In the genomic region with DNA sequence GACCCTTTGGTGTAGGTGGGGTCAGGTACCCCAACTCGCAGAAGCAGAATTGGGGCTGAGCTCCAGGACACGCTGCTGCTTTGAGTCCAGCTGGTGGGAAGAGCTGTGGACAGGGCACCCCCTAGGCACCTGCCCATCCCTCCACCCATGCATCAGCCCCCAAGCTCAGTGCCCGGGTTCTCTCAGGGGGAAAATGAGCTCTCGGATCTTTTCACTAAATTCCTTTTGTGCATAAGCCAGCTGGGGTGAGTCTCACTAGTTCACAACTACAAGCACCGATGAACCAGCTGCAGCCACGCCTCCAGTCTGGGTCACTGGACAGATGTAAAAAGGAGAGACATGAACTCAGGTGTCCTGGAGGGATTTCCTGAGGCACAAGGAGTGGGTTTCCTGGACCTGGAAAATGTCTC, we compare ENCODE assay signal across 23 cellular contexts.
"Had no signal": no experiment of that assay in that cellular context is flagged by ENCODE, and none has a peak within 500 bp of the region (broad histone marks: within the 10 kb centered on the region; RNA-seq: fewer than 3 reads in every experiment).

No MANE protein-coding gene starts in this region.

- H3K9ac ChIP-seq: parathyroid adenoma had no signal

- H3K9me3 ChIP-seq: lower lobe of right lung, thoracic aorta, transverse colon, uterus had no signal

- H2AFZ ChIP-seq: parathyroid adenoma had no signal

- H3K4me3 ChIP-seq: esophagus squamous epithelium, gastroesophageal sphincter, left lung, lower lobe of right lung, sigmoid colon, skin epidermis, stomach, thoracic aorta, transverse colon, uterus had no signal

- H3K4me1 ChIP-seq: esophagus squamous epithelium, gastroesophageal sphincter, left lung, lower lobe of right lung, parathyroid adenoma, sigmoid colon, stomach, transverse colon, uterus had no signal

- H3K36me3 ChIP-seq: esophagus squamous epithelium, gastroesophageal sphincter, left lung, lower lobe of right lung, sigmoid colon, stomach, thoracic aorta, transverse colon, uterus had no signal

- H3K27me3 ChIP-seq: esophagus squamous epithelium, left lung, stomach, transverse colon, uterus had no signal

- ATAC-seq: gastroesophageal sphincter, left lung, lower lobe of right lung had no signal

- H3K9me3 Mint-ChIP-seq: nephron had no signal

- H3K27ac Mint-ChIP-seq: nephron had no signal

- H3K4me3 Mint-ChIP-seq: nephron had no signal

- H3K79me2 ChIP-seq: parathyroid adenoma had no signal

- H3K27ac ChIP-seq: epithelial cell of prostate, esophagus squamous epithelium, gastroesophageal sphincter, left lung, lower lobe of right lung, parathyroid adenoma, sigmoid colon, skin epidermis, stomach, thoracic aorta, transverse colon, uterus had no signal

- DNase-seq: effector memory CD4-positive, alpha-beta T cell; esophagus squamous epithelium; foreskin fibroblast; glutamatergic neuron; islet precursor cell; left lung; lower lobe of right lung; mesenchymal stem cell; midbrain; occipital lobe; sigmoid colon; stimulated activated CD4-positive, alpha-beta T cell treated with anti-CD3 and anti-CD28 coated beads, Interleukin-12 subunit alpha, Interleukin-12 subunit beta, amount 100 ng/mL, for 4 hours; stimulated activated naive CD4-positive, alpha-beta T cell; stomach; substantia nigra; transverse colon; uterus had no signal

- H3K4me1 Mint-ChIP-seq: nephron had no signal
